In the genomic region with DNA sequence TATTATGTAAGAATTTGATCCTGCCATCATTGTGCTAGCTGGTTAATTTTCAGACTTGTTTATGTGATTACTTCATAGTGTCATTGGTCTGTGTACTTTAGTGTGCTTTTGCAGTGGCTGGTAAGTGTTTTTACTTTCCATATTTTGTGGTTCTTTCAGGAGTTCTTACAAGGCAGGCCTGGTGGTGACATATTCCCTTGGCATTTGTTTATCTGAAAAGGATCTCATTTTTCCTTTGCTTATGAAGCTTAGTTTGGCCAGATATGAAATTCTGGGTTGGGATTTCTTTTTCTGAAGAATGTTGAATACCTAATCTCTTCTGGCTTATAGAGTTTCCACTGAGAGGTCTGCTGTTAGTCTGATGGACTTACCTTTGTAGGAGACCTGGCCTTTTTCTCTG, we compare ENCODE assay signal across 18 cellular contexts.
DNase-seq lines count a peak whose midpoint lies in the region; ATAC-seq and TF ChIP-seq lines count a peak whose summit lies in the region.
"Had no signal": no experiment of that assay in that cellular context is flagged by ENCODE, and none has a peak within 500 bp of the region (broad histone marks: within the 10 kb centered on the region; RNA-seq: fewer than 3 reads in every experiment).

No MANE protein-coding gene starts in this region.

- H3K27ac Mint-ChIP-seq in endodermal cell: no peak overlapping the region
- H3K27ac Mint-ChIP-seq: B cell; CD4-positive, alpha-beta T cell had no signal

- H3K36me3 Mint-ChIP-seq in endodermal cell (ENCODE audit: low read depth): no peaks in the 10 kb centered on the region

- no peak overlapping the region for H3K56ac ChIP-seq in IMR-90 (ENCODE audit: extremely low read depth, insufficient read depth, low read length)

- no peaks in the 10 kb centered on the region for H3K79me1 ChIP-seq in IMR-90 (ENCODE audit: low read depth in 1 of 2, low read length in 2 of 2)

- H2AFZ ChIP-seq in IMR-90 (replicated peaks; ENCODE audit: low read length, poor library complexity): no peak overlapping the region

- no peak overlapping the region for H3K18ac ChIP-seq in IMR-90 (ENCODE audit: low read depth, low read length)

- no peaks in the 10 kb centered on the region for H3K9me3 Mint-ChIP-seq in endodermal cell

- no peaks in the 10 kb centered on the region for H3K9me3 ChIP-seq in IMR-90 (ENCODE audit: control insufficient read depth, insufficient read depth, low read length)
- H3K9me3 ChIP-seq in endodermal cell (ENCODE audit: control insufficient read depth, low read length): no peaks in the 10 kb centered on the region
- H3K9me3 ChIP-seq: A549, SJCRH30 had no signal

- no peak overlapping the region for H3K4ac ChIP-seq in IMR-90 (ENCODE audit: low read depth, low read length)

- H4K5ac ChIP-seq in IMR-90 (ENCODE audit: low read depth, low read length): no peak overlapping the region

- H4K8ac ChIP-seq in IMR-90 (ENCODE audit: low read depth in 2 of 2, low read length in 2 of 2): no peak overlapping the region

- H3K9ac ChIP-seq in IMR-90 (ENCODE audit: low read depth, low read length): no peak overlapping the region
- H3K9ac ChIP-seq in endodermal cell (ENCODE audit: extremely low read depth, low read length, poor library complexity, severe bottlenecking): no peak overlapping the region

- CTCF ChIA-PET in IMR-90 (lab: Yijun Ruan, JAX): no interaction called here

- H2AK9ac ChIP-seq in IMR-90 (replicated peaks; ENCODE audit: low read depth, low read length, poor library complexity): no peak overlapping the region

- H3K27me3 Mint-ChIP-seq in endodermal cell (ENCODE audit: insufficient read depth): no peaks in the 10 kb centered on the region
- H3K27me3 Mint-ChIP-seq: B cell; CD4-positive, alpha-beta T cell had no signal

- no peak overlapping the region for H2AK5ac ChIP-seq in IMR-90 (ENCODE audit: low read depth, low read length)

- dilution Hi-C loops in IMR-90 (cut with HindIII; ENCODE audit: low sequenced_read_pairs, unreplicated experiment): no loop called here

- no peaks in the 10 kb centered on the region for H3K4me1 Mint-ChIP-seq in endodermal cell
- H3K4me1 Mint-ChIP-seq: B cell had no signal

- no peak overlapping the region for H2BK120ac ChIP-seq in IMR-90 (ENCODE audit: low read depth, low read length)

- H4K91ac ChIP-seq in IMR-90 (ENCODE audit: insufficient read depth, low read depth, low read length): no peak overlapping the region

- H3K23ac ChIP-seq in IMR-90 (ENCODE audit: low read depth, low read length): no peak overlapping the region

- H3K27me3 ChIP-seq in IMR-90 (ENCODE audit: control insufficient read depth, insufficient read depth, low read length) (no peaks in the 10 kb centered on the region), endodermal cell (ENCODE audit: control insufficient read depth, insufficient read depth, low read length, poor library complexity, severe bottlenecking) (no peaks in the 10 kb centered on the region)
- H3K27me3 ChIP-seq: SJCRH30 had no signal

- H3K9me1 ChIP-seq in IMR-90 (ENCODE audit: insufficient read depth, low read length): no peaks in the 10 kb centered on the region

- H4K20me1 ChIP-seq in IMR-90 (ENCODE audit: insufficient read depth, low read length): no peaks in the 10 kb centered on the region

- TF ChIP-seq CTCF in AG10803 (conservative IDR thresholded peaks at IDR 0.05; ENCODE audit: low read length) (no peak), IMR-90 (conservative IDR thresholded peaks at IDR 0.05; ENCODE audit: low read depth, low read length) (no peak), astrocyte of the spinal cord (IDR thresholded peaks at IDR 0.05; ENCODE audit: low read depth, low read length) (no peak), fibroblast of pulmonary artery (IDR thresholded peaks at IDR 0.05; ENCODE audit: low read length, missing control alignments) (no peak), endodermal cell (conservative IDR thresholded peaks at IDR 0.05) (no peak)

- no peaks in the 10 kb centered on the region for H3K36me3 ChIP-seq in IMR-90 (ENCODE audit: control insufficient read depth, insufficient read depth, low read length)
- H3K36me3 ChIP-seq in endodermal cell (ENCODE audit: control insufficient read depth, insufficient read depth, low read length): no peaks in the 10 kb centered on the region
- H3K36me3 ChIP-seq: SJCRH30 had no signal

- no peak overlapping the region for H3K4me3 Mint-ChIP-seq in endodermal cell
- H3K4me3 Mint-ChIP-seq: B cell; CD4-positive, alpha-beta T cell had no signal

- no peak overlapping the region for H3K27ac ChIP-seq in IMR-90 (ENCODE audit: insufficient read depth, low read length)
- no peak overlapping the region for H3K27ac ChIP-seq in endodermal cell (ENCODE audit: low read depth, low read length)
- H3K27ac ChIP-seq: A549, RWPE1, SJCRH30 had no signal

- no peak overlapping the region for H2BK5ac ChIP-seq in IMR-90 (ENCODE audit: low read depth, low read length, poor library complexity, severe bottlenecking)

- H3K4me3 ChIP-seq in AG10803 (ENCODE audit: low read length) (no peak overlapping the region), IMR-90 (ENCODE audit: insufficient read depth, low read depth, low read length) (no peak overlapping the region), astrocyte of the spinal cord (ENCODE audit: low read depth, low read length) (no peak overlapping the region), fibroblast of pulmonary artery (replicated peaks; ENCODE audit: low read depth, low read length) (no peak overlapping the region), endodermal cell (ENCODE audit: low read length) (no peak overlapping the region)
- H3K4me3 ChIP-seq: A549, SJCRH30 had no signal

- no peak overlapping the region for H2BK20ac ChIP-seq in IMR-90 (ENCODE audit: low read depth, low read length)

- H2BK15ac ChIP-seq in IMR-90 (ENCODE audit: low read depth, low read length): no peak overlapping the region

- no peaks in the 10 kb centered on the region for H3K4me1 ChIP-seq in IMR-90 (ENCODE audit: control insufficient read depth, insufficient read depth, low read length)
- H3K4me1 ChIP-seq in endodermal cell (ENCODE audit: control insufficient read depth, insufficient read depth, low read length): no peaks in the 10 kb centered on the region
- H3K4me1 ChIP-seq: A549 had no signal

- in situ Hi-C loops in IMR-90 (cut with MboI; ENCODE audit: low sequenced_read_pairs) (no loop called here), astrocyte of the spinal cord (cut with HindIII; ENCODE audit: low sequenced_read_pairs) (no loop called here)

- no peak for TF ChIP-seq RAD21 in IMR-90 (IDR thresholded peaks at IDR 0.05; ENCODE audit: low read length)

- H3K4me2 ChIP-seq in IMR-90 (ENCODE audit: low read depth, low read length): no peak overlapping the region
- H3K4me2 ChIP-seq: A549 had no signal

- peak; percentile 74 for DNase-seq in AG10803 (ENCODE audit: low read depth)
- DNase-seq in IMR-90: peak; percentile 2
- DNase-seq in astrocyte of the spinal cord (ENCODE audit: low read depth, low spot score): peak; percentile 26
- DNase-seq in fibroblast of pulmonary artery (ENCODE audit: low read depth): peak; percentile 6
- no peak for DNase-seq in head of caudate nucleus
- no peak for DNase-seq in NCI-H345 (lab: John Stamatoyannopoulos, UW)
- DNase-seq in endodermal cell: no peak
- DNase-seq: CD4-positive, alpha-beta T cell; DMS79; GF-D8; NCI-H146; NCI-H69; NK-92 treated with Interleukin-12 subunit alpha and Interleukin-12 subunit beta, amount 100 ng/mL, for 24 hours; SJCRH30 had no signal

- intact Hi-C loops in IMR-90 (cut with micrococcal nuclease): no loop called here
- intact Hi-C loops in head of caudate nucleus (cut with DNase I): no loop called here

- no peak for TF ChIP-seq POLR2A in IMR-90 (IDR thresholded peaks at IDR 0.05; ENCODE audit: low read depth, low read length)

- no peak overlapping the region for H3K14ac ChIP-seq in IMR-90 (replicated peaks; ENCODE audit: low read depth, low read length)

- POLR2A ChIA-PET in IMR-90 (lab: Charles Lee; ENCODE audit: unreplicated experiment): no interaction called here

- no TSS peak for BruUV-seq in IMR-90 (replicated peaks; lab: Mats Ljungman, UMichigan)

- ATAC-seq in IMR-90 (ENCODE audit: low read depth): no peak
- no peak for ATAC-seq in HG02798 (IDR thresholded peaks at IDR 0.05; ENCODE audit: poor library complexity, unreplicated experiment)
- ATAC-seq: A549 had no signal

TF ChIP-seq in IMR-90, 13 proteins besides CTCF, POLR2A, EP300 and RAD21:
- TF ChIP-seq NFE2L2 (IDR thresholded peaks at IDR 0.05; ENCODE audit: low read depth, low read length) (no peak), SMC3 (IDR thresholded peaks at IDR 0.05; ENCODE audit: low read depth, low read length) (no peak), RFX5 (IDR thresholded peaks at IDR 0.05; ENCODE audit: low read depth, low read length) (no peak), MAFK (IDR thresholded peaks at IDR 0.05; ENCODE audit: low read depth, low read length) (no peak)
- TF ChIP-seq, protein P1, sequence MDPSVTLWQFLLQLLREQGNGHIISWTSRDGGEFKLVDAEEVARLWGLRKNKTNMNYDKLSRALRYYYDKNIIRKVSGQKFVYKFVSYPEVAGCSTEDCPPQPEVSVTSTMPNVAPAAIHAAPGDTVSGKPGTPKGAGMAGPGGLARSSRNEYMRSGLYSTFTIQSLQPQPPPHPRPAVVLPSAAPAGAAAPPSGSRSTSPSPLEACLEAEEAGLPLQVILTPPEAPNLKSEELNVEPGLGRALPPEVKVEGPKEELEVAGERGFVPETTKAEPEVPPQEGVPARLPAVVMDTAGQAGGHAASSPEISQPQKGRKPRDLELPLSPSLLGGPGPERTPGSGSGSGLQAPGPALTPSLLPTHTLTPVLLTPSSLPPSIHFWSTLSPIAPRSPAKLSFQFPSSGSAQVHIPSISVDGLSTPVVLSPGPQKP (IDR thresholded peaks at IDR 0.05; ENCODE audit: borderline replicate concordance, low read depth, low read length): no peak

Comparison
In these comparisons a context has a peak if more than half of its experiments do, and no peak if none do; other contexts are left out.
1. DNase-seq: peak in AG10803 (single experiment), IMR-90 (single experiment), astrocyte of the spinal cord (single experiment) and fibroblast of pulmonary artery (single experiment); none in head of caudate nucleus (0 of 42), NCI-H345 (single experiment) and endodermal cell (single experiment).